In genomic region chr12:56258068-56258819, GRCh38 we compare ENCODE assay signal across 8 cellular contexts. TPM values are rescaled to one million over a fixed set of nuclear protein-coding genes. Genes with fewer than 3 reads are reported as not detected.
A peak's percentile ranks its signal among the peaks of the same experiment; 100 is the strongest.
DNase-seq lines count a peak whose midpoint lies in the region; ATAC-seq and TF ChIP-seq lines count a peak whose summit lies in the region.

Gene ANKRD52 (minus strand): TSS chr12:56258384. CDS start chr12:56258269, 115 bp downstream.

- peak within 1 kb of the TSS; percentile 88 for H3K4me3 Mint-ChIP-seq in activated naive CD8-positive, alpha-beta T cell treated with anti-CD3 and anti-CD28 coated beads, Interleukin-2, amount 50 U/mL, for 24 hours
- H3K4me3 Mint-ChIP-seq in type B pancreatic cell, result peak within 1 kb of the TSS; percentile 94

- H3K36me3 ChIP-seq in heart left ventricle, result peaks cover 0 to 38% (median 32%) of the 10 kb centered on the region in 9 donors

- no peaks in the 10 kb centered on the region for H3K9me3 ChIP-seq in heart left ventricle

- H3K4me3 ChIP-seq in HFF-Myc (replicated peaks; ENCODE audit: low read depth, low read length) (peak within 1 kb of the TSS; percentile 62), heart left ventricle (peak within 1 kb of the TSS; percentile 60 to 99 (median 96))

- H3K9me3 Mint-ChIP-seq in activated naive CD8-positive, alpha-beta T cell treated with anti-CD3 and anti-CD28 coated beads, Interleukin-2, amount 50 U/mL, for 24 hours, result no peaks in the 10 kb centered on the region
- H3K9me3 Mint-ChIP-seq in type B pancreatic cell, result peaks cover 4% of the 10 kb centered on the region

- H3K27me3 Mint-ChIP-seq in activated naive CD8-positive, alpha-beta T cell treated with anti-CD3 and anti-CD28 coated beads, Interleukin-2, amount 50 U/mL, for 24 hours, result no peaks in the 10 kb centered on the region
- peaks cover 2% of the 10 kb centered on the region for H3K27me3 Mint-ChIP-seq in type B pancreatic cell

- H3K4me1 ChIP-seq in heart left ventricle, result peaks cover 5 to 29% (median 23%) of the 10 kb centered on the region in 12 donors

- H3K36me3 Mint-ChIP-seq in activated naive CD8-positive, alpha-beta T cell treated with anti-CD3 and anti-CD28 coated beads, Interleukin-2, amount 50 U/mL, for 24 hours (ENCODE audit: low read depth), result peaks cover 22% of the 10 kb centered on the region
- H3K36me3 Mint-ChIP-seq in type B pancreatic cell, result peaks cover 10% of the 10 kb centered on the region

- no peaks in the 10 kb centered on the region for H3K27me3 ChIP-seq in heart left ventricle

- H3K27ac ChIP-seq in heart left ventricle, result peak within 1 kb of the TSS; percentile 51 to 97 (median 90)

- DNase-seq in HFF-Myc (ENCODE audit: extremely low read depth, low read depth) (peak; percentile 37), NAMALWA (ENCODE audit: low spot score) (peak; percentile 83), T follicular helper cell (ENCODE audit: low read depth) (peak; percentile 69), heart left ventricle (peak; percentile 76 to 90 (median 83)), posterior cingulate gyrus (peak; percentile 53 to 96 (median 70)), type B pancreatic cell (ENCODE audit: extremely low spot score, unreplicated experiment) (peak; percentile 88)
- peak; percentile 85 for DNase-seq in activated naive CD8-positive, alpha-beta T cell treated with anti-CD3 and anti-CD28 coated beads, Interleukin-2, amount 50 U/mL, for 24 hours

- peak within 1 kb of the TSS; percentile 83 for H3K27ac Mint-ChIP-seq in activated naive CD8-positive, alpha-beta T cell treated with anti-CD3 and anti-CD28 coated beads, Interleukin-2, amount 50 U/mL, for 24 hours
- H3K27ac Mint-ChIP-seq in type B pancreatic cell, result peak within 1 kb of the TSS; percentile 85

- peak in 1 of 2 donors; percentile 35 for TF ChIP-seq POLR2A in heart left ventricle (IDR thresholded peaks at IDR 0.05)

- H3K4me1 Mint-ChIP-seq in activated naive CD8-positive, alpha-beta T cell treated with anti-CD3 and anti-CD28 coated beads, Interleukin-2, amount 50 U/mL, for 24 hours, result peaks cover 21% of the 10 kb centered on the region
- H3K4me1 Mint-ChIP-seq in type B pancreatic cell (ENCODE audit: unreplicated experiment), result peaks cover 11% of the 10 kb centered on the region

- peak; percentile 93 for ATAC-seq in activated naive CD8-positive, alpha-beta T cell treated with anti-CD3 and anti-CD28 coated beads, Interleukin-2, amount 50 U/mL, for 24 hours
- peak; percentile 65 to 97 (median 93) for ATAC-seq in heart left ventricle

- TF ChIP-seq CTCF in GM12872 (IDR thresholded peaks at IDR 0.05; ENCODE audit: insufficient read depth, low read depth, low read length), result peak; percentile 56; the same call in 2 of the 3 replicates
- TF ChIP-seq CTCF in HFF-Myc (IDR thresholded peaks at IDR 0.05; ENCODE audit: low read depth, low read length, missing control alignments), result peak; percentile 12
- TF ChIP-seq CTCF in heart left ventricle (IDR thresholded peaks at IDR 0.05), result peak in 11 of 12 donors; percentile 43 to 94 (median 83)
- TF ChIP-seq CTCF in type B pancreatic cell (conservative IDR thresholded peaks at IDR 0.05), result peak; percentile 88

- intact Hi-C loops in heart left ventricle (cut with DNase I) (loop anchor here in 6 of 10 donors (2.0 to 5.0 kb wide), 3 partner anchors 33 to 65 kb away; partner anchors contain the start of genes NABP2 (in 6 of the 6) and RNF41 (in 4 of the 6)), posterior cingulate gyrus (cut with DNase I) (loop anchor here (2.0 to 5.0 kb wide), 3 partner anchors 36 to 139 kb away; partner anchors contain the start of genes NABP2, RNF41 and ZC3H10)

- WGBS in heart left ventricle, 4 donors, result 0 to 1% (median 0%) methylated on average over 15 to 78 of the region's 78 CpGs

RNA-seq across cellular contexts. Expression of gene ANKRD52, which starts in this region (rescaled TPM):
- total RNA-seq in heart left ventricle, result 10 to 100 TPM; 19.3 to 40.6 (median 28.0) TPM
- polyA plus RNA-seq in heart left ventricle, result 10 to 100 TPM; 12.2 to 36.7 TPM
- total RNA-seq in type B pancreatic cell (ENCODE audit: low replicate concordance), result 52.9 and 56.1 TPM in 2 replicates

Comparison
In these comparisons a context has a peak if more than half of its experiments do, and no peak if none do; other contexts are left out.
1. Peak in every context shown above with its lines: DNase-seq, ATAC-seq, H3K4me3 ChIP-seq and H3K27ac ChIP-seq.
2. CTCF ChIP-seq: peak in every context shown above with its lines; median percentile 88 in type B pancreatic cell; 83 in heart left ventricle; 56 in GM12872; 12 in HFF-Myc.
3. DNase-seq: peak in every context shown above with its lines; median percentile 88 in type B pancreatic cell; 85 in activated naive CD8-positive, alpha-beta T cell treated with anti-CD3 and anti-CD28 coated beads, Interleukin-2, amount 50 U/mL, for 24 hours; 83 in NAMALWA; 83 in heart left ventricle; 70 in posterior cingulate gyrus; 69 in T follicular helper cell; 37 in HFF-Myc.